In the genomic region with DNA sequence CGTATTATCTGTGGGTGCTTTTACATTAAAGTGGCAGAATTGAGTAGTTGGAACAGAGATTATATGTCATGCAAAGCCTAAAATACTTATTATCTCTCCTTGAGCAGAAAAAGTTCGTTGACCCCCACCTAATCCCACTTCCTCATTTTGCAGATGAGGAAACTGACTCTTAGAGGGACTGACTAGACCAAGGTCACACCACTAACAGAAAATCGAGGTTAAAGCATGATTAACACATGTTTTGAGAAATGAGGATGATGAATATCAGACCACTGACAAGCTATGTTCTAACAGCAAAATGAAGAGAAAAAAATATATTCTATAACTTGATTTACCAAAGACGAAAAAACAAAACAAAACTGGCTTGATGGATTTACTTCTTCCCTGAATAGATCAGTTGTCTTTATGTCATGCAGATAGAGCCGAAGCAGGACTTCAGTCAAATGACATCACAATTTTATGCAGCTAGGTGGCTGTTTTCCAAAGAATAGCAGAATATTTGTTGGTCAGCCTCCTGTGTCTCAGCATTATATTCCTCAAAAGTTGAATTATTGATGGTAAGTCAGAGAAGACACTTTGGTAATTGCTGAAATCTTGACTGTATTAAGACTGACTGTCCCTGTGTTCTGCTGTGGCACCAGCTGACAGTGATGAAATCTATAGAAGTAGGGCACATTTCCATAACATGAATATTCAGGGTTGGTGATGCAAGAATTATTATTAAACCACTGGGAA, we compare ENCODE assay signal across 12 cellular contexts. TPM values are rescaled to one million over a fixed set of nuclear protein-coding genes. Genes with fewer than 3 reads are reported as not detected.
DNase-seq lines count a peak whose midpoint lies in the region; ATAC-seq and TF ChIP-seq lines count a peak whose summit lies in the region.
"Had no signal": no experiment of that assay in that cellular context is flagged by ENCODE, and none has a peak within 500 bp of the region (broad histone marks: within the 10 kb centered on the region; RNA-seq: fewer than 3 reads in every experiment).

No MANE protein-coding gene starts in this region.

- no peak overlapping the region for H3K4me3 Mint-ChIP-seq in CD4-positive, alpha-beta T cell
- H3K4me3 Mint-ChIP-seq: activated CD8-positive, alpha-beta memory T cell treated with anti-CD3 and anti-CD28 coated beads, Interleukin-2, amount 10 ng/mL, durations not matched to agents 7 days and 5 days; stimulated activated naive CD8-positive, alpha-beta T cell treated with anti-CD3 and anti-CD28 coated beads, Interleukin-15, Interleukin-2, amounts not matched to agents 100 ng/mL and 50 ng/mL, for 24 hours had no signal

- H3K27ac ChIP-seq in CD4-positive, alpha-beta T cell (ENCODE audit: low read depth, low read length): no peak overlapping the region
- H3K27ac ChIP-seq in suprapubic skin (no peak overlapping the region), vagina (no peak overlapping the region)
- H3K27ac ChIP-seq: cardiac muscle cell had no signal

- 70% methylated on average over 5 of the region's 5 CpGs for WGBS in suprapubic skin

- H3K9me3 ChIP-seq in CD4-positive, alpha-beta T cell (ENCODE audit: control insufficient read depth, low read length): no peaks in the 10 kb centered on the region
- H3K9me3 ChIP-seq in suprapubic skin: no peaks in the 10 kb centered on the region
- no peaks in the 10 kb centered on the region for H3K9me3 ChIP-seq in vagina

- H3K4me1 ChIP-seq in suprapubic skin (no peaks in the 10 kb centered on the region), vagina (no peaks in the 10 kb centered on the region)

- H3K27me3 Mint-ChIP-seq in CD4-positive, alpha-beta T cell: peaks cover 16% of the 10 kb centered on the region

- TF ChIP-seq POLR2A in suprapubic skin (IDR thresholded peaks at IDR 0.05): no peak
- no peak for TF ChIP-seq POLR2A in vagina (IDR thresholded peaks at IDR 0.05)

- no peaks in the 10 kb centered on the region for H3K4me1 Mint-ChIP-seq in CD4-positive, alpha-beta T cell (ENCODE audit: low read depth)
- H3K4me1 Mint-ChIP-seq: activated CD8-positive, alpha-beta memory T cell treated with anti-CD3 and anti-CD28 coated beads, Interleukin-2, amount 10 ng/mL, durations not matched to agents 7 days and 5 days had no signal

- no peaks in the 10 kb centered on the region for H3K36me3 Mint-ChIP-seq in CD4-positive, alpha-beta T cell (ENCODE audit: low read depth)
- H3K36me3 Mint-ChIP-seq: activated CD8-positive, alpha-beta memory T cell treated with anti-CD3 and anti-CD28 coated beads, Interleukin-2, amount 10 ng/mL, durations not matched to agents 7 days and 5 days had no signal

- TF ChIP-seq CTCF in CD4-positive, alpha-beta T cell (IDR thresholded peaks at IDR 0.05): no peak
- no peak for TF ChIP-seq CTCF in suprapubic skin (IDR thresholded peaks at IDR 0.05)
- no peak for TF ChIP-seq CTCF in vagina (IDR thresholded peaks at IDR 0.05)

- peak; percentile 64 for DNase-seq in RPMI8226
- no peak for DNase-seq in CD4-positive, alpha-beta T cell
- DNase-seq in KG1 (lab: John Stamatoyannopoulos, UW): no peak
- DNase-seq in suprapubic skin (ENCODE audit: low spot score in 2 of 2): no peak
- DNase-seq in vagina (ENCODE audit: extremely low spot score in 2 of 2): no peak
- DNase-seq: activated CD8-positive, alpha-beta memory T cell treated with anti-CD3 and anti-CD28 coated beads, Interleukin-2, amount 10 ng/mL, durations not matched to agents 7 days and 5 days; small intestine had no signal

- POLR2A ChIA-PET in CD4-positive, alpha-beta T cell (lab: Charles Lee): no interaction called here

- no peaks in the 10 kb centered on the region for H3K9me3 Mint-ChIP-seq in CD4-positive, alpha-beta T cell
- H3K9me3 Mint-ChIP-seq: stimulated activated naive CD8-positive, alpha-beta T cell treated with anti-CD3 and anti-CD28 coated beads, Interleukin-15, Interleukin-2, amounts not matched to agents 100 ng/mL and 50 ng/mL, for 24 hours had no signal

- peak; percentile 50 for ATAC-seq in GM18499 (IDR thresholded peaks at IDR 0.05; ENCODE audit: insufficient read depth, unreplicated experiment)
- peak; percentile 84 for ATAC-seq in GM21515 (IDR thresholded peaks at IDR 0.05; ENCODE audit: unreplicated experiment)
- peak; percentile 73 for ATAC-seq in HG03175 (IDR thresholded peaks at IDR 0.05; ENCODE audit: unreplicated experiment)
- ATAC-seq in CD4-positive, alpha-beta T cell (ENCODE audit: poor library complexity): no peak
- ATAC-seq: activated CD8-positive, alpha-beta memory T cell treated with anti-CD3 and anti-CD28 coated beads, Interleukin-2, amount 10 ng/mL, durations not matched to agents 7 days and 5 days had no signal

- CTCF ChIA-PET in CD4-positive, alpha-beta T cell (lab: Charles Lee): no interaction called here

- no peak overlapping the region for H3K27ac Mint-ChIP-seq in CD4-positive, alpha-beta T cell
- H3K27ac Mint-ChIP-seq: activated CD8-positive, alpha-beta memory T cell treated with anti-CD3 and anti-CD28 coated beads, Interleukin-2, amount 10 ng/mL, durations not matched to agents 7 days and 5 days; stimulated activated naive CD8-positive, alpha-beta T cell treated with anti-CD3 and anti-CD28 coated beads, Interleukin-15, Interleukin-2, amounts not matched to agents 100 ng/mL and 50 ng/mL, for 24 hours had no signal

- no peak overlapping the region for H3K4me3 ChIP-seq in suprapubic skin
- no peak overlapping the region for H3K4me3 ChIP-seq in vagina
- H3K4me3 ChIP-seq: cardiac muscle cell had no signal

- H3K36me3 ChIP-seq in suprapubic skin (no peaks in the 10 kb centered on the region), vagina (no peaks in the 10 kb centered on the region)
- H3K36me3 ChIP-seq: cardiac muscle cell had no signal

- H3K27me3 ChIP-seq in CD4-positive, alpha-beta T cell (ENCODE audit: control insufficient read depth, insufficient read depth, low read length): no peaks in the 10 kb centered on the region
- H3K27me3 ChIP-seq in suprapubic skin (no peaks in the 10 kb centered on the region), vagina (no peaks in the 10 kb centered on the region)
- H3K27me3 ChIP-seq: cardiac muscle cell had no signal

- intact Hi-C loops in CD4-positive, alpha-beta T cell (cut with DNase I, micrococcal nuclease): loop anchor here in 1 of 2 experiments (5.0 kb wide), 1 partner anchor 50 kb away; no protein-coding TSS in a partner anchor
- intact Hi-C loops in vagina (cut with DNase I): no loop called here

- TF ChIP-seq EP300 in suprapubic skin (IDR thresholded peaks at IDR 0.05): no peak

RNA-seq across cellular contexts. Expression of a gene that starts 24.2 kb away (rescaled TPM):
- 1 to 10 TPM; 2.7 to 3.5 TPM for total RNA-seq in CD4-positive, alpha-beta T cell
- total RNA-seq in suprapubic skin (10 to 100 TPM; 12.7 to 24.3 (median 18.0) TPM), vagina (15.7 TPM)

RNA-seq across cellular contexts. Expression of a gene that starts 55.9 kb away (rescaled TPM):
- not detected for total RNA-seq in CD4-positive, alpha-beta T cell
- total RNA-seq in suprapubic skin: under 1 TPM in 3 of 4 donors, not detected in 1; 0.13 to 0.40 (median 0.17) TPM
- total RNA-seq in vagina: not detected
- total RNA-seq: activated CD8-positive, alpha-beta memory T cell treated with anti-CD3 and anti-CD28 coated beads, Interleukin-2, amount 10 ng/mL, durations not matched to agents 7 days and 5 days had no signal
